ENCODE assay signal across 28 cellular contexts in genomic region chr3:62703423-62704167, GRCh38.
DNase-seq lines count a peak whose midpoint lies in the region; ATAC-seq and TF ChIP-seq lines count a peak whose summit lies in the region.
"Had no signal": no experiment of that assay in that cellular context is flagged by ENCODE, and none has a peak within 500 bp of the region (broad histone marks: within the 10 kb centered on the region; RNA-seq: fewer than 3 reads in every experiment).

No MANE protein-coding gene starts in this region.

- no peaks in the 10 kb centered on the region for H3K36me3 Mint-ChIP-seq in neural progenitor cell
- H3K36me3 Mint-ChIP-seq: CD4-positive, alpha-beta memory T cell had no signal

- peak overlapping the region; percentile 54 for H3K27ac Mint-ChIP-seq in neural progenitor cell
- H3K27ac Mint-ChIP-seq: CD4-positive, alpha-beta memory T cell; HFFc6 had no signal

- DNase-seq in EL (peak; percentile 2), astrocyte of the hippocampus (ENCODE audit: low read depth, low spot score) (peak; percentile 64), iris pigment epithelial cell (ENCODE audit: low read depth) (peak; percentile 2), neural progenitor cell (ENCODE audit: low spot score) (no peak), hypothalamus (lab: John Stamatoyannopoulos, UW) (no peak), glomerular visceral epithelial cell (ENCODE audit: extremely low spot score) (no peak), SKM-1 treated with dmso at 0.1 percent for 144 hours (lab: John Stamatoyannopoulos, UW; ENCODE audit: unreplicated experiment) (no peak)
- DNase-seq: C1 segment of cervical spinal cord; CD4-positive, alpha-beta memory T cell; COR-L47; DMS53; GF-D8; GM23248; H9; HFFc6; IMR-90; KG1; MG63; NCI-H1105 treated with DMSO at 0.1 percent for 48 hours; NCI-H146; NCI-H1930; NCI-H2107; NCI-H446; NCI-H524 treated with DMSO at 0.1 percent for 48 hours; NCI-H774; SHP77 had no signal

- no peak for TF ChIP-seq CTCF in neural progenitor cell (IDR thresholded peaks at IDR 0.05)

- H3K4me1 Mint-ChIP-seq in neural progenitor cell, result peaks cover 42% of the 10 kb centered on the region
- H3K4me1 Mint-ChIP-seq: CD4-positive, alpha-beta memory T cell had no signal

- H3K4me3 Mint-ChIP-seq in neural progenitor cell, result no peak overlapping the region
- H3K4me3 Mint-ChIP-seq: CD4-positive, alpha-beta memory T cell; H9; HFFc6 had no signal

- no peak for ATAC-seq in GM21526 (IDR thresholded peaks at IDR 0.05; ENCODE audit: low FRiP score, unreplicated experiment)

- peaks cover 37% of the 10 kb centered on the region for H3K4me1 ChIP-seq in neural progenitor cell

- H3K27me3 ChIP-seq in neural progenitor cell, result no peaks in the 10 kb centered on the region
- H3K27me3 ChIP-seq: MG63 had no signal

- H3K4me2 ChIP-seq in neural progenitor cell, result no peak overlapping the region

- H3K9ac ChIP-seq in neural progenitor cell, result no peak overlapping the region
- H3K9ac ChIP-seq: GM23248 had no signal

- no peaks in the 10 kb centered on the region for H4K20me1 ChIP-seq in neural progenitor cell (ENCODE audit: low read depth)

- H3K27me3 Mint-ChIP-seq in neural progenitor cell (ENCODE audit: insufficient read depth, low read depth), result peaks cover 2% of the 10 kb centered on the region

- no peaks in the 10 kb centered on the region for H3K79me2 ChIP-seq in neural progenitor cell (ENCODE audit: low read depth)

- no peaks in the 10 kb centered on the region for H3K36me3 ChIP-seq in neural progenitor cell
- H3K36me3 ChIP-seq: MG63 had no signal

- H3K27ac ChIP-seq in neural progenitor cell, result no peak overlapping the region
- H3K27ac ChIP-seq: GM23248, RWPE1 had no signal

- no peak overlapping the region for H2AFZ ChIP-seq in neural progenitor cell (replicated peaks)
- H2AFZ ChIP-seq: GM23248 had no signal

- no peaks in the 10 kb centered on the region for H3K9me3 ChIP-seq in neural progenitor cell (ENCODE audit: low read depth)
- H3K9me3 ChIP-seq: MG63 had no signal

- no peaks in the 10 kb centered on the region for H3K9me3 Mint-ChIP-seq in neural progenitor cell
- H3K9me3 Mint-ChIP-seq: H9, HFFc6 had no signal

- H3F3A ChIP-seq in neural progenitor cell (ENCODE audit: low read depth), result peaks cover 8% of the 10 kb centered on the region

- no peak overlapping the region for H3K4me3 ChIP-seq in neural progenitor cell
- H3K4me3 ChIP-seq: GM23248, MG63 had no signal

Comparison
In these comparisons a context has a peak if more than half of its experiments do, and no peak if none do; other contexts are left out.
1. DNase-seq: peak in EL (single experiment), astrocyte of the hippocampus (single experiment) and iris pigment epithelial cell (single experiment); none in neural progenitor cell (single experiment), hypothalamus (0 of 51), glomerular visceral epithelial cell (single experiment) and SKM-1 treated with dmso at 0.1 percent for 144 hours (single experiment).